26 cellular contexts compared by ENCODE assay signal in the genomic region with DNA sequence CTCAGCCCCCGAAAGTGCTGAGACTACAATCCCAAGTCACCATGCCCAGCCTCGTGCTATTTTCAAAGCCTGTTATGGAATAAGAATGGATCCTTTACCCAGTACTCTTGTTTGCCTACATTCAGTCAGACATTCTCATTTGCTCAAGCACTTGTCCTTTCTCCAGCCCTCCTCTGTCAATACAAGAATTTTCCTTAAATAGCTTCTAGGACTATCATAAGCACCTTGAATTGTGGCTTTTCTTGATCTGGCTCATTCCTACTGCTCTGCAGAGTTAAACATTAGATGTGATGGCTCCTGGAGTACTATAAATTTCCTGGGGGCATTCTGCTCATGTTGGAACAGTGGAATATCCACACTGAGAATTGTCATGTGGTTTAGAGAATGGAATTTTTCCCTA.
"Had no signal": no experiment of that assay in that cellular context is flagged by ENCODE, and none has a peak within 500 bp of the region (broad histone marks: within the 10 kb centered on the region; RNA-seq: fewer than 3 reads in every experiment).

No MANE protein-coding gene starts in this region.

- ATAC-seq: effector memory CD8-positive, alpha-beta T cell; esophagus mucosa; gastrocnemius medialis; heart right ventricle; left cardiac atrium; left lobe of liver; left ventricle myocardium superior; mucosa of descending colon had no signal

- H3K36me3 ChIP-seq: colonic mucosa, esophagus squamous epithelium, gastrocnemius medialis had no signal

- H3K4me1 ChIP-seq: colonic mucosa, esophagus squamous epithelium, gastrocnemius medialis, heart right ventricle had no signal

- H3K27me3 Mint-ChIP-seq: dendritic cell treated with granulocyte-macrophage colony-stimulating factor and Interleukin-4, amounts not matched to agents 40 ng/mL and 50 ng/mL, for 4 days; effector memory CD8-positive, alpha-beta T cell; memory B cell; naive B cell had no signal

- H3K4me3 Mint-ChIP-seq: dendritic cell treated with granulocyte-macrophage colony-stimulating factor and Interleukin-4, amounts not matched to agents 40 ng/mL and 50 ng/mL, for 4 days; effector memory CD8-positive, alpha-beta T cell; endodermal cell; memory B cell; mesothelial cell of epicardium; naive B cell had no signal

- H3K27ac Mint-ChIP-seq: dendritic cell treated with granulocyte-macrophage colony-stimulating factor and Interleukin-4, amounts not matched to agents 40 ng/mL and 50 ng/mL, for 4 days; effector memory CD8-positive, alpha-beta T cell; endodermal cell; memory B cell; mesothelial cell of epicardium; naive B cell had no signal

- H3K4me1 Mint-ChIP-seq: endodermal cell, memory B cell, naive B cell had no signal

- H3K27ac ChIP-seq: colonic mucosa, epithelial cell of prostate, esophagus squamous epithelium, gastrocnemius medialis, heart right ventricle had no signal

- DNase-seq: colonic mucosa; cortex of kidney; effector CD8-positive, alpha-beta T cell; effector memory CD8-positive, alpha-beta T cell; endodermal cell; erythroblast; esophagus squamous epithelium; foreskin fibroblast; foreskin melanocyte; gastrocnemius medialis; glutamatergic neuron; head of caudate nucleus; heart right ventricle; hippocampal formation; left cardiac atrium; left ventricle myocardium superior; mammary epithelial cell; mucosa of descending colon; naive B cell had no signal

- H3K27me3 ChIP-seq: colonic mucosa, esophagus squamous epithelium, gastrocnemius medialis, heart right ventricle had no signal

- H3K4me3 ChIP-seq: colonic mucosa, esophagus squamous epithelium, gastrocnemius medialis, heart right ventricle, lung, mucosa of descending colon had no signal

- H3K9me3 ChIP-seq: colonic mucosa, gastrocnemius medialis, mucosa of descending colon had no signal
